In genomic region chr7:38825721-38826440, GRCh38 we compare ENCODE assay signal across 13 cellular contexts.
A peak's percentile ranks its signal among the peaks of the same experiment; 100 is the strongest.
DNase-seq lines count a peak whose midpoint lies in the region; ATAC-seq and TF ChIP-seq lines count a peak whose summit lies in the region.
"Had no signal": no experiment of that assay in that cellular context is flagged by ENCODE, and none has a peak within 500 bp of the region (broad histone marks: within the 10 kb centered on the region; RNA-seq: fewer than 3 reads in every experiment).

No MANE protein-coding gene starts in this region.

- no peak overlapping the region for H2AFZ ChIP-seq in GM23338
- H2AFZ ChIP-seq: neural progenitor cell had no signal

- H3K4me3 Mint-ChIP-seq in GM23338, result no peak overlapping the region
- H3K4me3 Mint-ChIP-seq in osteocyte (ENCODE audit: unreplicated experiment), result no peak overlapping the region
- H3K4me3 Mint-ChIP-seq: neural progenitor cell had no signal

- H3K27me3 ChIP-seq in GM23338 (ENCODE audit: insufficient read depth), result no peaks in the 10 kb centered on the region
- H3K27me3 ChIP-seq: neural progenitor cell had no signal

- no peak overlapping the region for H3K4me2 ChIP-seq in GM23338
- H3K4me2 ChIP-seq: neural progenitor cell had no signal

- H3K4me1 ChIP-seq in GM23338 (ENCODE audit: insufficient read depth), result no peaks in the 10 kb centered on the region
- H3K4me1 ChIP-seq: neural progenitor cell had no signal

- no peaks in the 10 kb centered on the region for H3K36me3 ChIP-seq in GM23338 (ENCODE audit: insufficient read depth)
- H3K36me3 ChIP-seq: neural progenitor cell had no signal

- H3K79me2 ChIP-seq in GM23338 (replicated peaks; ENCODE audit: insufficient read depth), result no peaks in the 10 kb centered on the region

- DNase-seq in GM03348 (ENCODE audit: low spot score), result peak; percentile 27
- no peak for DNase-seq in GM23338 (ENCODE audit: low spot score)
- peak; percentile 27 for DNase-seq in choroid plexus epithelial cell (ENCODE audit: low read depth)
- no peak for DNase-seq in osteocyte (ENCODE audit: extremely low spot score, unreplicated experiment)
- DNase-seq in stimulated activated CD4-positive, alpha-beta T cell treated with anti-CD3 and anti-CD28 coated beads, Interleukin-15, amount 100 ng/mL, for 24 hours, result no peak
- DNase-seq in DMS53 (lab: John Stamatoyannopoulos, UW), result no peak
- DNase-seq: anterior cingulate cortex; C1 segment of cervical spinal cord; kidney glomerular epithelial cell; stimulated activated naive CD4-positive, alpha-beta T cell had no signal

- peaks cover 2% of the 10 kb centered on the region; the same call in 1 of the 3 replicates for H3K4me1 Mint-ChIP-seq in GM23338
- peaks cover 25% of the 10 kb centered on the region for H3K4me1 Mint-ChIP-seq in osteocyte (ENCODE audit: unreplicated experiment)

- no peaks in the 10 kb centered on the region for H4K20me1 ChIP-seq in GM23338 (replicated peaks; ENCODE audit: insufficient read depth)

- H3K9me3 Mint-ChIP-seq in GM23338, result no peaks in the 10 kb centered on the region; the same call in 2 of the 3 replicates
- peaks cover 6% of the 10 kb centered on the region for H3K9me3 Mint-ChIP-seq in osteocyte (ENCODE audit: unreplicated experiment)
- H3K9me3 Mint-ChIP-seq: neural progenitor cell had no signal

- ATAC-seq in GM23338 (no peak), HG03521 (IDR thresholded peaks at IDR 0.05; ENCODE audit: unreplicated experiment) (no peak), GM21576 (IDR thresholded peaks at IDR 0.05; ENCODE audit: unreplicated experiment) (no peak)

- peaks cover 7% of the 10 kb centered on the region for H3K9me2 ChIP-seq in GM23338 (ENCODE audit: insufficient read depth)

- no peak for TF ChIP-seq CTCF in GM23338 (conservative IDR thresholded peaks at IDR 0.05; ENCODE audit: low read depth in 2 of 2)
- TF ChIP-seq CTCF in choroid plexus epithelial cell (conservative IDR thresholded peaks at IDR 0.05; ENCODE audit: low read depth, low read length), result no peak
- TF ChIP-seq CTCF in osteocyte (IDR thresholded peaks at IDR 0.05), result no peak

- H3K36me3 Mint-ChIP-seq in GM23338 (ENCODE audit: low read depth) (no peaks in the 10 kb centered on the region), osteocyte (ENCODE audit: unreplicated experiment) (no peaks in the 10 kb centered on the region)
- H3K36me3 Mint-ChIP-seq: neural progenitor cell had no signal

- no peaks in the 10 kb centered on the region for H3F3A ChIP-seq in GM23338 (replicated peaks; ENCODE audit: low read depth)

- no peak overlapping the region for H3K27ac ChIP-seq in GM23338 (ENCODE audit: low read depth)
- H3K27ac ChIP-seq: neural progenitor cell had no signal

- H3K27me3 Mint-ChIP-seq in GM23338 (ENCODE audit: insufficient read depth, low read depth, poor library complexity) (no peaks in the 10 kb centered on the region), osteocyte (ENCODE audit: unreplicated experiment) (no peaks in the 10 kb centered on the region)

- H3K27ac Mint-ChIP-seq in GM23338 (0 out of 2 replicates have a peak overlapping the region, but pooled peaks have one; percentile 3), osteocyte (ENCODE audit: unreplicated experiment) (peak overlapping the region; percentile 65)
- H3K27ac Mint-ChIP-seq: neural progenitor cell had no signal

- no peak overlapping the region for H3K4me3 ChIP-seq in GM23338
- H3K4me3 ChIP-seq in choroid plexus epithelial cell (ENCODE audit: low read depth, low read length), result no peak overlapping the region
- H3K4me3 ChIP-seq: neural progenitor cell had no signal

TF ChIP-seq in GM23338, 12 proteins besides CTCF, POLR2A, EP300 and RAD21:
- no peak for TF ChIP-seq CREB1 (CRISPR knock-in tag; IDR thresholded peaks at IDR 0.05; ENCODE audit: low read depth)
- no peak for TF ChIP-seq NANOG (IDR thresholded peaks at IDR 0.05; ENCODE audit: borderline replicate concordance)
- no peak for TF ChIP-seq EZH2 (IDR thresholded peaks at IDR 0.05; ENCODE audit: low read depth, unreplicated experiment)

Comparison
In these comparisons a context has a peak if more than half of its experiments do, and no peak if none do; other contexts are left out.
1. DNase-seq: peak in GM03348 (single experiment) and choroid plexus epithelial cell (single experiment); none in GM23338 (single experiment), osteocyte (single experiment), stimulated activated CD4-positive, alpha-beta T cell treated with anti-CD3 and anti-CD28 coated beads, Interleukin-15, amount 100 ng/mL, for 24 hours (single experiment) and DMS53 (single experiment).